ENCODE assay signal across 28 cellular contexts in the genomic region with DNA sequence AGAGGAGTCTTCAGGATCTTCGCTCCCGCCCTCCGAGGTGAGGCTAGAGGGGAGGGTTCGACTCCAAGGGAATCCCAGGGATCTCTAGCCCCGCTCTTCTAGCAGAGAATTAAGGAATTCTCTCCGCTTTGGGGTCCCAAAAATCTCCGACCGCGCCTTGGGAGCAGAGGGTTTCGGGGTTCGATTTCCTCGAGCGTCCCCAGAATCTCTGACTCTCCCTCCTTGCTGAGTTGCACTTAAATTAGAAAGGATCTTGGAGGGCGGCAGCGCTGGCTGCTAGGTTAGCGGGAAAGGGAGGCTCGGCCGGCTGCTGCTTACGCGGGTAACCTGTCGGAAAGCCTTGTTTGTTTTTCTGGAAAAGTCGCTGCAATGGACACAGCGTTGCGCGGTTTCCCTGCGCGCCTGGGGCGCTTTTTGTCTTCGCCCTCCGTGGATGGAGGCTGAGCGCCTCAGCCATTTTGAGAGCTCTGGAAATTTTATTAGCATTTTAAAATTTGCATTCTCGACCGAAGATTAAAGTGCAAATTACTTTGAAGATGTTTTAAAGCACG. TPM values are rescaled to one million over a fixed set of nuclear protein-coding genes. Genes with fewer than 3 reads are reported as not detected.
A peak's percentile ranks its signal among the peaks of the same experiment; 100 is the strongest.
DNase-seq lines count a peak whose midpoint lies in the region; ATAC-seq and TF ChIP-seq lines count a peak whose summit lies in the region.
"Had no signal": no experiment of that assay in that cellular context is flagged by ENCODE, and none has a peak within 500 bp of the region (broad histone marks: within the 10 kb centered on the region; RNA-seq: fewer than 3 reads in every experiment).

No MANE protein-coding gene starts in this region.

- no peak overlapping the region for H3K9ac ChIP-seq in H9 (ENCODE audit: extremely low read depth, insufficient read length, low read length)
- H3K9ac ChIP-seq in neural progenitor cell: no peak overlapping the region

- in situ Hi-C loops in gastrocnemius medialis (cut with MboI; ENCODE audit: low sequenced_read_pairs in 4 of 4): no loop called here

- H2BK12ac ChIP-seq in H9 (ENCODE audit: insufficient read length, low read depth, low read length): no peak overlapping the region

- no peak overlapping the region for H2BK5ac ChIP-seq in H9 (ENCODE audit: insufficient read length, low read length)

- TF ChIP-seq POLR2A in gastrocnemius medialis (IDR thresholded peaks at IDR 0.05): no peak

- peak; percentile 57 for DNase-seq in H9
- no peak for DNase-seq in hepatocyte (ENCODE audit: low spot score)
- peak; percentile 61 for DNase-seq in neural progenitor cell (ENCODE audit: low spot score)
- no peak for DNase-seq in kidney tubule cell (ENCODE audit: low spot score)
- DNase-seq in gastrocnemius medialis: no peak
- no peak for DNase-seq in cerebellar cortex (ENCODE audit: low spot score)
- DNase-seq: activated CD4-positive, CD25-positive, alpha-beta regulatory T cell treated with anti-CD3 and anti-CD28 coated beads, Interleukin-2, amount 50 U/mL, for 72 hours; activated gamma-delta T cell; amniotic stem cell; CD8-positive, alpha-beta memory T cell; central memory CD4-positive, alpha-beta T cell; DMS79; dorsolateral prefrontal cortex; foreskin keratinocyte; hypothalamus; left lung; MG63; NCI-H1436 treated with DMSO at 0.1 percent for 48 hours; NCI-H524 treated with DMSO at 0.1 percent for 48 hours; RPMI8226; stimulated activated CD4-positive, alpha-beta T cell treated with anti-CD3 and anti-CD28 coated beads, Interleukin-12 subunit alpha, Interleukin-12 subunit beta, amount 100 ng/mL, for 4 hours; T1000 had no signal

- no peak overlapping the region for H2AFZ ChIP-seq in H9 (ENCODE audit: low read length)
- H2AFZ ChIP-seq in hepatocyte: peak overlapping the region; percentile 24
- H2AFZ ChIP-seq in neural progenitor cell (replicated peaks): peak overlapping the region; percentile 78

- no peak overlapping the region for H3K23ac ChIP-seq in H9 (ENCODE audit: insufficient read length, low read depth, low read length)

- no peak overlapping the region for H2BK15ac ChIP-seq in H9 (ENCODE audit: low read depth, low read length)

- no peaks in the 10 kb centered on the region for H4K20me1 ChIP-seq in H9 (ENCODE audit: control insufficient read depth, insufficient read depth, insufficient read length)
- H4K20me1 ChIP-seq in hepatocyte (ENCODE audit: insufficient read depth, poor library complexity, severe bottlenecking): no peaks in the 10 kb centered on the region
- H4K20me1 ChIP-seq in neural progenitor cell (ENCODE audit: low read depth): peaks cover 25% of the 10 kb centered on the region

- H3K36me3 Mint-ChIP-seq in H9 (ENCODE audit: insufficient read depth in 1 of 3, low read depth in 3 of 3) (no peaks in the 10 kb centered on the region), IgD-negative memory B cell (no peaks in the 10 kb centered on the region), neural progenitor cell (no peaks in the 10 kb centered on the region)
- H3K36me3 Mint-ChIP-seq: CD8-positive, alpha-beta memory T cell had no signal

- no peaks in the 10 kb centered on the region for H3K79me1 ChIP-seq in H9 (ENCODE audit: insufficient read depth, low read depth, low read length, poor library complexity, severe bottlenecking)

- no peak overlapping the region for H3K14ac ChIP-seq in H9 (ENCODE audit: insufficient read depth, low read length)

- no peak overlapping the region for H2AK5ac ChIP-seq in H9 (ENCODE audit: insufficient read length, low read length)

- H3K9me3 ChIP-seq in H9 (ENCODE audit: control insufficient read depth, low read depth, low read length): no peaks in the 10 kb centered on the region
- no peaks in the 10 kb centered on the region for H3K9me3 ChIP-seq in hepatocyte (ENCODE audit: low read depth)
- no peaks in the 10 kb centered on the region for H3K9me3 ChIP-seq in neural progenitor cell (ENCODE audit: low read depth)
- no peaks in the 10 kb centered on the region for H3K9me3 ChIP-seq in gastrocnemius medialis
- H3K9me3 ChIP-seq: left lung, neutrophil had no signal

- H3K4me1 Mint-ChIP-seq in H9 (peaks cover 30 to 31% of the 10 kb centered on the region in 2 experiments), IgD-negative memory B cell (peaks cover 3 to 8% (median 4%) of the 10 kb centered on the region in 3 donors), neural progenitor cell (peaks cover 23% of the 10 kb centered on the region)

- no peak overlapping the region for H4K91ac ChIP-seq in H9 (ENCODE audit: insufficient read length, low read depth, low read length)

- H3K4me1 ChIP-seq in H9 (ENCODE audit: insufficient read depth, low read length) (no peaks in the 10 kb centered on the region), hepatocyte (ENCODE audit: insufficient read depth) (peaks cover 5% of the 10 kb centered on the region), neural progenitor cell (peaks cover 22% of the 10 kb centered on the region), gastrocnemius medialis (no peaks in the 10 kb centered on the region)
- H3K4me1 ChIP-seq: foreskin keratinocyte had no signal

- no peaks in the 10 kb centered on the region for H3K9me2 ChIP-seq in hepatocyte (replicated peaks; ENCODE audit: insufficient read depth)

- H3K23me2 ChIP-seq in H9 (ENCODE audit: insufficient read length, low read depth, low read length, poor library complexity, severe bottlenecking): peaks cover 4% of the 10 kb centered on the region

- no peak overlapping the region for H3K56ac ChIP-seq in H9 (ENCODE audit: insufficient read length, low read depth, low read length)

- no peak for ATAC-seq in GM21447 (IDR thresholded peaks at IDR 0.05; ENCODE audit: unreplicated experiment)
- ATAC-seq in gastrocnemius medialis: no peak
- ATAC-seq: left lung, SK-N-SH treated with all-trans-retinoic acid at 6 μM for 48 hours had no signal

- no CpG with 5 or more reads among the region's 34 CpGs for WGBS in H9 (ENCODE audit: extremely low coverage, insufficient read length, low lambda C conversion rate)
- WGBS in hepatocyte (ENCODE audit: low lambda C conversion rate, missing lambda C conversion rate): 5% methylated on average over 34 of the region's 34 CpGs

- peak overlapping the region; percentile 53 for H3K4me2 ChIP-seq in H9 (ENCODE audit: insufficient read depth, insufficient read length, low read length)
- H3K4me2 ChIP-seq in hepatocyte: peak overlapping the region; percentile 34
- peak overlapping the region; percentile 58 for H3K4me2 ChIP-seq in neural progenitor cell

- no peaks in the 10 kb centered on the region for H3K36me3 ChIP-seq in hepatocyte (replicated peaks; ENCODE audit: insufficient read depth, low read depth)
- no peaks in the 10 kb centered on the region for H3K36me3 ChIP-seq in neural progenitor cell
- no peaks in the 10 kb centered on the region for H3K36me3 ChIP-seq in gastrocnemius medialis
- H3K36me3 ChIP-seq: left lung, MG63, neutrophil had no signal

- no peaks in the 10 kb centered on the region for H3K79me2 ChIP-seq in H9 (ENCODE audit: insufficient read depth, low read length)
- no peaks in the 10 kb centered on the region for H3K79me2 ChIP-seq in hepatocyte
- no peaks in the 10 kb centered on the region for H3K79me2 ChIP-seq in neural progenitor cell (ENCODE audit: low read depth)

- H3K9me3 Mint-ChIP-seq in H9 (peaks cover 2 to 16% of the 10 kb centered on the region in 2 experiments; a peak in 2 of 5 replicates), IgD-negative memory B cell (peaks cover 0 to 6% (median 0%) of the 10 kb centered on the region in 3 donors), neural progenitor cell (no peaks in the 10 kb centered on the region)

- H4K5ac ChIP-seq in H9 (ENCODE audit: insufficient read length, low read depth, low read length): no peak overlapping the region

- no peak overlapping the region for H2BK120ac ChIP-seq in H9 (ENCODE audit: low read depth, low read length, poor library complexity, severe bottlenecking)

- H4K8ac ChIP-seq in H9 (replicated peaks; ENCODE audit: insufficient read length, low read depth, low read length): no peak overlapping the region

- H3T11ph ChIP-seq in H9 (ENCODE audit: low read length): no peak overlapping the region

- H3K27ac ChIP-seq in H9 (ENCODE audit: insufficient read length, low read depth, low read length) (no peak overlapping the region), hepatocyte (no peak overlapping the region), neural progenitor cell (no peak overlapping the region), gastrocnemius medialis (no peak overlapping the region)
- H3K27ac ChIP-seq: dorsolateral prefrontal cortex, foreskin keratinocyte, left lung, neutrophil had no signal

- H3K27me3 Mint-ChIP-seq in H9 (ENCODE audit: low read depth): peaks cover 99% of the 10 kb centered on the region
- H3K27me3 Mint-ChIP-seq in IgD-negative memory B cell: peaks cover 60% of the 10 kb centered on the region
- peaks cover 61% of the 10 kb centered on the region for H3K27me3 Mint-ChIP-seq in neural progenitor cell (ENCODE audit: insufficient read depth, low read depth)

- H3K27ac Mint-ChIP-seq in H9: no peak overlapping the region
- H3K27ac Mint-ChIP-seq in IgD-negative memory B cell: peak overlapping the region in 2 of 3 donors; percentile 39 to 50
- H3K27ac Mint-ChIP-seq in neural progenitor cell: no peak overlapping the region
- H3K27ac Mint-ChIP-seq: CD8-positive, alpha-beta memory T cell had no signal

- H3K4me3 ChIP-seq in hepatocyte (no peak overlapping the region), neural progenitor cell (peak overlapping the region; percentile 27), gastrocnemius medialis (no peak overlapping the region)
- H3K4me3 ChIP-seq: dorsolateral prefrontal cortex, left lung, MG63 had no signal

- H3K4ac ChIP-seq in H9 (ENCODE audit: low read depth, low read length): no peak overlapping the region

- TF ChIP-seq CTCF in H9 (conservative IDR thresholded peaks at IDR 0.05) (no peak), hepatocyte (IDR thresholded peaks at IDR 0.05; ENCODE audit: poor library complexity) (no peak), neural progenitor cell (IDR thresholded peaks at IDR 0.05) (no peak), gastrocnemius medialis (IDR thresholded peaks at IDR 0.05 in 4 of 5, conservative IDR thresholded peaks at IDR 0.05 in 1 of 5) (no peak)

- H3K4me3 Mint-ChIP-seq in H9 (peak overlapping the region in 1 of 2 experiments; percentile 74; a peak in 3 of 5 replicates), IgD-negative memory B cell (no peak overlapping the region), neural progenitor cell (peak overlapping the region; percentile 63)
- H3K4me3 Mint-ChIP-seq: CD8-positive, alpha-beta memory T cell had no signal

- H2BK20ac ChIP-seq in H9 (ENCODE audit: low read depth, low read length, poor library complexity, severe bottlenecking): no peak overlapping the region

- H3K18ac ChIP-seq in H9 (ENCODE audit: insufficient read length, low read depth, low read length): no peak overlapping the region

- peaks cover 36% of the 10 kb centered on the region for H3F3A ChIP-seq in neural progenitor cell (ENCODE audit: low read depth)

- H3K27me3 ChIP-seq in H9 (ENCODE audit: insufficient read depth, low read length) (peaks cover 68% of the 10 kb centered on the region), hepatocyte (peaks cover 73% of the 10 kb centered on the region), neural progenitor cell (peaks cover 100% of the 10 kb centered on the region), gastrocnemius medialis (peaks cover 61 to 66% (median 61%) of the 10 kb centered on the region in 3 donors)

- intact Hi-C loops in gastrocnemius medialis (cut with DNase I; ENCODE audit: low total_unique reads): no loop called here

RNA-seq across cellular contexts. Expression of a gene that starts 1.5 kb away (rescaled TPM):
- total RNA-seq in H9 (2021) (not detected in 2 replicates), hepatocyte (0.24 TPM in 1 of 2 replicates, not detected in the other), neural progenitor cell (ENCODE audit: low replicate concordance) (0.09 TPM in 1 of 2 replicates, not detected in the other), gastrocnemius medialis (under 1 TPM in 1 of 4 donors, not detected in 3; 0.91 TPM)
- polyA plus RNA-seq in IgD-negative memory B cell (not detected), hepatocyte (not detected in 2 replicates)
- total RNA-seq: activated CD8-positive, alpha-beta memory T cell treated with anti-CD3 and anti-CD28 coated beads for 36 hours; CD8-positive, alpha-beta memory T cell; dorsolateral prefrontal cortex; epithelial cell of proximal tubule; foreskin keratinocyte; left lung had no signal
- polyA plus RNA-seq: CD8-positive, alpha-beta memory T cell; foreskin keratinocyte had no signal

Comparison
In these comparisons a context has a peak if more than half of its experiments do, and no peak if none do; other contexts are left out.
1. DNase-seq: peak in H9 (single experiment) and neural progenitor cell (single experiment); none in hepatocyte (single experiment), kidney tubule cell (single experiment), gastrocnemius medialis (0 of 2) and cerebellar cortex (single experiment).
2. H3K27ac Mint-ChIP-seq: peak in IgD-negative memory B cell (2 of 3); none in H9 (0 of 3) and neural progenitor cell (single experiment).
3. Peak in every context shown above with its lines, with median percentiles within 50 percentile points of each other: H3K4me2 ChIP-seq.